Comparison of ENCODE assay signal across 1 cellular context in the genomic region with DNA sequence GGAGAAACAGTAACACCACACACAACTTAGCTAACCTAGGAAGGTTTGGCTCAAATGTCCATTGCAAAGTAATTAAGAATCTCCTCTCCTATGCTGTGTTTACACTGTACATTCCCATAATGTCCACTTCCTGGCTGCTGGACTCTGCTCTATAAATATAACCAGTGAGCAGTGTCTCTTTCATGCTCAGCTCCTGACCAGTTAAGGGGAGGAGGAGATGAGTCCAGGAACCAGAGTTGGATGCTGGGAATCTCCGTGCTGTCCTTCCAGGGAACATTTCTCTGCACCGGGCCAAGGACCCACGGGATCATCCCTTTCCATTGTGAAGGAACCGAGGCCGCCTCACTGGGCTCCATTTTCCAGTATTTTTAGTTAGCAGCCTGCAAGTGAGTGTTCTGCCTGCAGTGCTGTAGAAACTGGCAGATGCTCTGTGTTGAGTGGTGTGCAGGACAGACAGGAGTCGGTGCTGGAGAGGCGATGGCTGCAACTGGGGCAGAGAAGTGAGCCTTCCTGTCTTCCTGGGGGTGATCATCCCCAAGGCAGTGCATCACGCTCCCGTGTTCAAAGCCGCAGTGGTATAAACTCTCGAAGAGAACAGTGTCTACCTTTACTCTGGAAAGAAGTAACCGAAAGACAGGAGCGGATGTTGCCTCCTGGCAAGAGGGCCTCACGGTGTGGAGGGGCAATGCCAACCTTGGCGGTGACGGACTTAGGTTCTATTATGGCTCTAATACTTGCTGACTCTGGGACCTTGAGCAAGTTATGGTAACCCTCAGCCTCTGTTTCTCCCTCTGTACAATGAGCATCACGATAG.
TF ChIP-seq lines count a peak whose summit lies in the region.

No MANE protein-coding gene starts in this region.

TF ChIP-seq in HepG2, 621 proteins besides CTCF, POLR2A, EP300 and RAD21 (continued from another document):
- TF ChIP-seq, protein P1, sequence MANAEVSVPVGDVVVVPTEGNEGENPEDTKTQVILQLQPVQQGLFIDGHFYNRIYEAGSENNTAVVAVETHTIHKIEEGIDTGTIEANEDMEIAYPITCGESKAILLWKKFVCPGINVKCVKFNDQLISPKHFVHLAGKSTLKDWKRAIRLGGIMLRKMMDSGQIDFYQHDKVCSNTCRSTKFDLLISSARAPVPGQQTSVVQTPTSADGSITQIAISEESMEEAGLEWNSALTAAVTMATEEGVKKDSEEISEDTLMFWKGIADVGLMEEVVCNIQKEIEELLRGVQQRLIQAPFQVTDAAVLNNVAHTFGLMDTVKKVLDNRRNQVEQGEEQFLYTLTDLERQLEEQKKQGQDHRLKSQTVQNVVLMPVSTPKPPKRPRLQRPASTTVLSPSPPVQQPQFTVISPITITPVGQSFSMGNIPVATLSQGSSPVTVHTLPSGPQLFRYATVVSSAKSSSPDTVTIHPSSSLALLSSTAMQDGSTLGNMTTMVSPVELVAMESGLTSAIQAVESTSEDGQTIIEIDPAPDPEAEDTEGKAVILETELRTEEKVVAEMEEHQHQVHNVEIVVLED (CRISPR knock-in tag; IDR thresholded peaks at IDR 0.05; ENCODE audit: borderline replicate concordance), result peak; percentile 33; the same call in 1 of the 2 replicates
- TF ChIP-seq, protein P2, sequence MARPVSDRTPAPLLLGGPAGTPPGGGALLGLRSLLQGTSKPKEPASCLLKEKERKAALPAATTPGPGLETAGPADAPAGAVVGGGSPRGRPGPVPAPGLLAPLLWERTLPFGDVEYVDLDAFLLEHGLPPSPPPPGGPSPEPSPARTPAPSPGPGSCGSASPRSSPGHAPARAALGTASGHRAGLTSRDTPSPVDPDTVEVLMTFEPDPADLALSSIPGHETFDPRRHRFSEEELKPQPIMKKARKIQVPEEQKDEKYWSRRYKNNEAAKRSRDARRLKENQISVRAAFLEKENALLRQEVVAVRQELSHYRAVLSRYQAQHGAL (CRISPR knock-in tag; IDR thresholded peaks at IDR 0.05; ENCODE audit: not compliant biosample characterization), result no peak
- TF ChIP-seq, protein P3, sequence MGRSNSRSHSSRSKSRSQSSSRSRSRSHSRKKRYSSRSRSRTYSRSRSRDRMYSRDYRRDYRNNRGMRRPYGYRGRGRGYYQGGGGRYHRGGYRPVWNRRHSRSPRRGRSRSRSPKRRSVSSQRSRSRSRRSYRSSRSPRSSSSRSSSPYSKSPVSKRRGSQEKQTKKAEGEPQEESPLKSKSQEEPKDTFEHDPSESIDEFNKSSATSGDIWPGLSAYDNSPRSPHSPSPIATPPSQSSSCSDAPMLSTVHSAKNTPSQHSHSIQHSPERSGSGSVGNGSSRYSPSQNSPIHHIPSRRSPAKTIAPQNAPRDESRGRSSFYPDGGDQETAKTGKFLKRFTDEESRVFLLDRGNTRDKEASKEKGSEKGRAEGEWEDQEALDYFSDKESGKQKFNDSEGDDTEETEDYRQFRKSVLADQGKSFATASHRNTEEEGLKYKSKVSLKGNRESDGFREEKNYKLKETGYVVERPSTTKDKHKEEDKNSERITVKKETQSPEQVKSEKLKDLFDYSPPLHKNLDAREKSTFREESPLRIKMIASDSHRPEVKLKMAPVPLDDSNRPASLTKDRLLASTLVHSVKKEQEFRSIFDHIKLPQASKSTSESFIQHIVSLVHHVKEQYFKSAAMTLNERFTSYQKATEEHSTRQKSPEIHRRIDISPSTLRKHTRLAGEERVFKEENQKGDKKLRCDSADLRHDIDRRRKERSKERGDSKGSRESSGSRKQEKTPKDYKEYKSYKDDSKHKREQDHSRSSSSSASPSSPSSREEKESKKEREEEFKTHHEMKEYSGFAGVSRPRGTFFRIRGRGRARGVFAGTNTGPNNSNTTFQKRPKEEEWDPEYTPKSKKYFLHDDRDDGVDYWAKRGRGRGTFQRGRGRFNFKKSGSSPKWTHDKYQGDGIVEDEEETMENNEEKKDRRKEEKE (IDR thresholded peaks at IDR 0.05), result no peak
- TF ChIP-seq, protein P4, sequence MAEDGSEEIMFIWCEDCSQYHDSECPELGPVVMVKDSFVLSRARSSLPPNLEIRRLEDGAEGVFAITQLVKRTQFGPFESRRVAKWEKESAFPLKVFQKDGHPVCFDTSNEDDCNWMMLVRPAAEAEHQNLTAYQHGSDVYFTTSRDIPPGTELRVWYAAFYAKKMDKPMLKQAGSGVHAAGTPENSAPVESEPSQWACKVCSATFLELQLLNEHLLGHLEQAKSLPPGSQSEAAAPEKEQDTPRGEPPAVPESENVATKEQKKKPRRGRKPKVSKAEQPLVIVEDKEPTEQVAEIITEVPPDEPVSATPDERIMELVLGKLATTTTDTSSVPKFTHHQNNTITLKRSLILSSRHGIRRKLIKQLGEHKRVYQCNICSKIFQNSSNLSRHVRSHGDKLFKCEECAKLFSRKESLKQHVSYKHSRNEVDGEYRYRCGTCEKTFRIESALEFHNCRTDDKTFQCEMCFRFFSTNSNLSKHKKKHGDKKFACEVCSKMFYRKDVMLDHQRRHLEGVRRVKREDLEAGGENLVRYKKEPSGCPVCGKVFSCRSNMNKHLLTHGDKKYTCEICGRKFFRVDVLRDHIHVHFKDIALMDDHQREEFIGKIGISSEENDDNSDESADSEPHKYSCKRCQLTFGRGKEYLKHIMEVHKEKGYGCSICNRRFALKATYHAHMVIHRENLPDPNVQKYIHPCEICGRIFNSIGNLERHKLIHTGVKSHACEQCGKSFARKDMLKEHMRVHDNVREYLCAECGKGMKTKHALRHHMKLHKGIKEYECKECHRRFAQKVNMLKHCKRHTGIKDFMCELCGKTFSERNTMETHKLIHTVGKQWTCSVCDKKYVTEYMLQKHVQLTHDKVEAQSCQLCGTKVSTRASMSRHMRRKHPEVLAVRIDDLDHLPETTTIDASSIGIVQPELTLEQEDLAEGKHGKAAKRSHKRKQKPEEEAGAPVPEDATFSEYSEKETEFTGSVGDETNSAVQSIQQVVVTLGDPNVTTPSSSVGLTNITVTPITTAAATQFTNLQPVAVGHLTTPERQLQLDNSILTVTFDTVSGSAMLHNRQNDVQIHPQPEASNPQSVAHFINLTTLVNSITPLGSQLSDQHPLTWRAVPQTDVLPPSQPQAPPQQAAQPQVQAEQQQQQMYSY (CRISPR knock-in tag; IDR thresholded peaks at IDR 0.05), result peak; percentile 75; the same call in 1 of the 2 replicates
- TF ChIP-seq NR2F6 (IDR thresholded peaks at IDR 0.05), result peak; percentile 63
- TF ChIP-seq NR2F6 (CRISPR knock-in tag; IDR thresholded peaks at IDR 0.05), result peak; percentile 50
- TF ChIP-seq ZNF205 (CRISPR knock-in tag; IDR thresholded peaks at IDR 0.05), result no peak
- 0 out of 2 replicates have a peak, but pooled peaks have one; percentile 37 for TF ChIP-seq ZNF605 (CRISPR knock-in tag; IDR thresholded peaks at IDR 0.05)
- no peak for TF ChIP-seq NFE2L1 (CRISPR knock-in tag; IDR thresholded peaks at IDR 0.05; ENCODE audit: borderline replicate concordance)
- TF ChIP-seq ZSCAN30 (CRISPR knock-in tag; IDR thresholded peaks at IDR 0.05), result no peak
- no peak for TF ChIP-seq ZFP62 (CRISPR knock-in tag; IDR thresholded peaks at IDR 0.05)
- TF ChIP-seq, protein P5, sequence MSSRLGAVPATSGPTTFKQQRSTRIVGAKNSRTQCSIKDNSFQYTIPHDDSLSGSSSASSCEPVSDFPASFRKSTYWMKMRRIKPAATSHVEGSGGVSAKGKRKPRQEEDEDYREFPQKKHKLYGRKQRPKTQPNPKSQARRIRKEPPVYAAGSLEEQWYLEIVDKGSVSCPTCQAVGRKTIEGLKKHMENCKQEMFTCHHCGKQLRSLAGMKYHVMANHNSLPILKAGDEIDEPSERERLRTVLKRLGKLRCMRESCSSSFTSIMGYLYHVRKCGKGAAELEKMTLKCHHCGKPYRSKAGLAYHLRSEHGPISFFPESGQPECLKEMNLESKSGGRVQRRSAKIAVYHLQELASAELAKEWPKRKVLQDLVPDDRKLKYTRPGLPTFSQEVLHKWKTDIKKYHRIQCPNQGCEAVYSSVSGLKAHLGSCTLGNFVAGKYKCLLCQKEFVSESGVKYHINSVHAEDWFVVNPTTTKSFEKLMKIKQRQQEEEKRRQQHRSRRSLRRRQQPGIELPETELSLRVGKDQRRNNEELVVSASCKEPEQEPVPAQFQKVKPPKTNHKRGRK (CRISPR knock-in tag; IDR thresholded peaks at IDR 0.05), result no peak
- no peak for TF ChIP-seq NR1H2 (CRISPR knock-in tag; IDR thresholded peaks at IDR 0.05; ENCODE audit: borderline replicate concordance, low read depth)
- TF ChIP-seq HDAC2 (CRISPR knock-in tag; IDR thresholded peaks at IDR 0.05), result peak; percentile 87
- TF ChIP-seq, protein P6, sequence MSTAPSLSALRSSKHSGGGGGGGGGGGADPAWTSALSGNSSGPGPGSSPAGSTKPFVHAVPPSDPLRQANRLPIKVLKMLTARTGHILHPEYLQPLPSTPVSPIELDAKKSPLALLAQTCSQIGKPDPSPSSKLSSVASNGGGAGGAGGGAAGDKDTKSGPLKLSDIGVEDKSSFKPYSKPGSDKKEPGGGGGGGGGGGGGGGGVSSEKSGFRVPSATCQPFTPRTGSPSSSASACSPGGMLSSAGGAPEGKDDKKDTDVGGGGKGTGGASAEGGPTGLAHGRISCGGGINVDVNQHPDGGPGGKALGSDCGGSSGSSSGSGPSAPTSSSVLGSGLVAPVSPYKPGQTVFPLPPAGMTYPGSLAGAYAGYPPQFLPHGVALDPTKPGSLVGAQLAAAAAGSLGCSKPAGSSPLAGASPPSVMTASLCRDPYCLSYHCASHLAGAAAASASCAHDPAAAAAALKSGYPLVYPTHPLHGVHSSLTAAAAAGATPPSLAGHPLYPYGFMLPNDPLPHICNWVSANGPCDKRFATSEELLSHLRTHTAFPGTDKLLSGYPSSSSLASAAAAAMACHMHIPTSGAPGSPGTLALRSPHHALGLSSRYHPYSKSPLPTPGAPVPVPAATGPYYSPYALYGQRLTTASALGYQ (CRISPR knock-in tag; IDR thresholded peaks at IDR 0.05), result 0 out of 2 replicates have a peak, but pooled peaks have one; percentile 43
- peak; percentile 38; the same call in 1 of the 2 replicates for TF ChIP-seq HDAC1 (CRISPR knock-in tag; IDR thresholded peaks at IDR 0.05)
- no peak for TF ChIP-seq TOE1 (CRISPR knock-in tag; IDR thresholded peaks at IDR 0.05)
- TF ChIP-seq HNRNPH1 (optimal IDR thresholded peaks at IDR 0.05; ENCODE audit: low read depth, low read length), result no peak
- TF ChIP-seq ZFY (CRISPR knock-in tag; IDR thresholded peaks at IDR 0.05), result 0 out of 2 replicates have a peak, but pooled peaks have one; percentile 29
- 0 out of 2 replicates have a peak, but pooled peaks have one; percentile 49 for TF ChIP-seq ZNF232 (CRISPR knock-in tag; IDR thresholded peaks at IDR 0.05; ENCODE audit: borderline replicate concordance)
- peak; percentile 83 for TF ChIP-seq MEF2D (CRISPR knock-in tag; IDR thresholded peaks at IDR 0.05)
- peak; percentile 79 for TF ChIP-seq RARA (CRISPR knock-in tag; IDR thresholded peaks at IDR 0.05)
- no peak for TF ChIP-seq ZNF672 (CRISPR knock-in tag; IDR thresholded peaks at IDR 0.05)
- no peak for TF ChIP-seq ZFAT (CRISPR knock-in tag; conservative IDR thresholded peaks at IDR 0.05)
- TF ChIP-seq ZSCAN31 (CRISPR knock-in tag; IDR thresholded peaks at IDR 0.05; ENCODE audit: low read depth), result 0 out of 2 replicates have a peak, but pooled peaks have one; percentile 27
- peak; percentile 28; the same call in 1 of the 2 replicates for TF ChIP-seq PHF20 (CRISPR knock-in tag; IDR thresholded peaks at IDR 0.05)
- TF ChIP-seq RFX1 (IDR thresholded peaks at IDR 0.05), result no peak
- peak; percentile 85 for TF ChIP-seq SAP130 (CRISPR knock-in tag; IDR thresholded peaks at IDR 0.05; ENCODE audit: low read depth)
